Comparison of ENCODE assay signal across 30 cellular contexts in genomic region chr7:53520841-53521240, GRCh38.
"Had no signal": no experiment of that assay in that cellular context is flagged by ENCODE, and none has a peak within 500 bp of the region (broad histone marks: within the 10 kb centered on the region; RNA-seq: fewer than 3 reads in every experiment).

No MANE protein-coding gene starts in this region.

- H3K9me3 ChIP-seq: adrenal gland, ascending aorta, body of pancreas had no signal

- H3K4me1 ChIP-seq: adrenal gland, ascending aorta, body of pancreas, breast epithelium had no signal

- H3K36me3 ChIP-seq: adrenal gland, ascending aorta, brain microvascular endothelial cell, breast epithelium, cardiac muscle cell had no signal

- FAIRE-seq: astrocyte had no signal

- H3K27me3 ChIP-seq: adrenal gland, ascending aorta, body of pancreas, brain microvascular endothelial cell, breast epithelium, cardiac muscle cell had no signal

- DNase-seq: activated effector memory CD4-positive, alpha-beta T cell treated with Interleukin-2 at 50 U/mL for 16 hours; activated gamma-delta T cell; activated gamma-delta T cell treated with Interleukin-2 at 50 U/mL for 16 hours; activated naive CD4-positive, alpha-beta T cell; activated naive CD4-positive, alpha-beta T cell treated with anti-CD3 and anti-CD28 coated beads for 36 hours; activated naive CD4-positive, alpha-beta T cell treated with anti-CD3 and anti-CD28 coated beads, Interleukin-2, amount 10 ng/mL, durations not matched to agents 7 days and 5 days; activated naive CD4-positive, alpha-beta T cell treated with anti-CD3 and anti-CD28 coated beads, Interleukin-2, amount 50 U/mL, for 16 hours; activated naive CD4-positive, alpha-beta T cell treated with Interleukin-2 at 50 U/mL for 16 hours; activated naive CD8-positive, alpha-beta T cell treated with anti-CD3 and anti-CD28 coated beads for 36 hours; activated naive CD8-positive, alpha-beta T cell treated with anti-CD3 and anti-CD28 coated beads, Interleukin-2, amount 10 ng/mL, durations not matched to agents 7 days and 5 days; activated naive CD8-positive, alpha-beta T cell treated with anti-CD3 and anti-CD28 coated beads, Interleukin-2, amount 50 U/mL, for 24 hours; activated T-cell treated with anti-CD3 and anti-CD28 coated beads, Interleukin-2, amount 50 U/mL, for 1 hour; activated T-cell treated with anti-CD3 and anti-CD28 coated beads, Interleukin-2, amount 50 U/mL, for 24 hours; activated T-cell treated with anti-CD3 and anti-CD28 coated beads, Interleukin-2, amount 50 U/mL, for 4 hours; activated T-cell treated with anti-CD3 and anti-CD28 coated beads, Interleukin-2, amount 50 U/mL, for 48 hours; activated T-cell treated with anti-CD3 and anti-CD28 coated beads, Interleukin-2, amount 50 U/mL, for 72 hours; adrenal gland; amniotic stem cell; amygdala; anterior cingulate cortex; aorta; body of pancreas; brain microvascular endothelial cell; caudate nucleus; central memory CD4-positive, alpha-beta T cell; cerebellar nuclear complex had no signal

- H3K4me3 ChIP-seq: adrenal gland, ascending aorta, body of pancreas, breast epithelium, cardiac muscle cell had no signal

- H3K27ac ChIP-seq: adrenal gland, ascending aorta, body of pancreas, brain microvascular endothelial cell, breast epithelium, cardiac muscle cell had no signal
